8 cellular contexts compared by ENCODE assay signal in genomic region chr3:99817047-99817436, GRCh38. TPM values are rescaled to one million over a fixed set of nuclear protein-coding genes. Genes with fewer than 3 reads are reported as not detected.
A peak's percentile ranks its signal among the peaks of the same experiment; 100 is the strongest.
DNase-seq lines count a peak whose midpoint lies in the region; ATAC-seq and TF ChIP-seq lines count a peak whose summit lies in the region.

No MANE protein-coding gene starts in this region.

- no peak for ATAC-seq in natural killer cell
- no peak for ATAC-seq in GM21786 (IDR thresholded peaks at IDR 0.05; ENCODE audit: unreplicated experiment)

- peak; percentile 10 to 17 for DNase-seq in SHP77 (lab: John Stamatoyannopoulos, UW)
- DNase-seq in SHP77 treated with DMSO at 0.1 percent for 48 hours (lab: John Stamatoyannopoulos, UW), result no peak
- no peak for DNase-seq in SJSA1 (ENCODE audit: low read depth in 1 of 2, low spot score in 2 of 2)
- DNase-seq in endodermal cell, result no peak
- DNase-seq in natural killer cell, result no peak
- no peak for DNase-seq in NCI-H2029 (lab: John Stamatoyannopoulos, UW)
- DNase-seq in NOMO-1 treated with DMSO at 0.1 percent for 48 hours (lab: John Stamatoyannopoulos, UW; ENCODE audit: unreplicated experiment), result no peak

- H3K4me3 ChIP-seq in SJSA1, result peak overlapping the region; percentile 58
- H3K4me3 ChIP-seq in endodermal cell (ENCODE audit: low read length), result peak overlapping the region; percentile 85

- H3K27me3 ChIP-seq in SJSA1 (replicated peaks) (no peaks in the 10 kb centered on the region), endodermal cell (ENCODE audit: control insufficient read depth, insufficient read depth, low read length, poor library complexity, severe bottlenecking) (no peaks in the 10 kb centered on the region)

- H3K27ac Mint-ChIP-seq in endodermal cell (peak overlapping the region; percentile 100), natural killer cell (peak overlapping the region; percentile 99)

- peaks cover 14% of the 10 kb centered on the region for H3K4me1 ChIP-seq in SJSA1 (replicated peaks)
- H3K4me1 ChIP-seq in endodermal cell (ENCODE audit: control insufficient read depth, insufficient read depth, low read length), result peaks cover 6% of the 10 kb centered on the region

- H3K9me3 Mint-ChIP-seq in endodermal cell (no peaks in the 10 kb centered on the region), natural killer cell (no peaks in the 10 kb centered on the region)

- H3K36me3 Mint-ChIP-seq in endodermal cell (ENCODE audit: low read depth) (no peaks in the 10 kb centered on the region), natural killer cell (no peaks in the 10 kb centered on the region)

- peaks cover 8% of the 10 kb centered on the region for H3K4me1 Mint-ChIP-seq in endodermal cell
- peaks cover 25 to 27% of the 10 kb centered on the region in 2 donors for H3K4me1 Mint-ChIP-seq in natural killer cell

- H3K27ac ChIP-seq in SJSA1 (no peak overlapping the region), endodermal cell (ENCODE audit: low read depth, low read length) (no peak overlapping the region)

- WGBS in endodermal cell (ENCODE audit: insufficient coverage in 1 of 2, insufficient read length in 1 of 2), 2 experiments, result 9 to 17% methylated on average over 8 to 15 of the region's 15 CpGs

- peak overlapping the region; percentile 85 for H3K4me3 Mint-ChIP-seq in endodermal cell
- H3K4me3 Mint-ChIP-seq in natural killer cell, result peak overlapping the region; percentile 98

- H3K9me3 ChIP-seq in SJSA1 (replicated peaks), result 0 out of 2 replicates have a peak, but pooled peaks cover 4% of the 10 kb centered on the region
- no peaks in the 10 kb centered on the region for H3K9me3 ChIP-seq in endodermal cell (ENCODE audit: control insufficient read depth, low read length)

- intact Hi-C loops in natural killer cell (cut with micrococcal nuclease), result loop anchor here (1.0 to 10.0 kb wide), 3 partner anchors 443 to 912 kb away; partner anchors contain the start of genes DCBLD2, LNP1, TBC1D23 and TOMM70

- H3K27me3 Mint-ChIP-seq in endodermal cell (ENCODE audit: insufficient read depth) (no peaks in the 10 kb centered on the region), natural killer cell (ENCODE audit: low read depth in 2 of 2) (peaks cover 4 to 6% of the 10 kb centered on the region in 2 donors)

- H3K9ac ChIP-seq in endodermal cell (ENCODE audit: extremely low read depth, low read length, poor library complexity, severe bottlenecking), result peak overlapping the region; percentile 69

- TF ChIP-seq CTCF in endodermal cell (conservative IDR thresholded peaks at IDR 0.05) (no peak), natural killer cell (IDR thresholded peaks at IDR 0.05) (no peak)

- H3K36me3 ChIP-seq in SJSA1, result peaks cover 3% of the 10 kb centered on the region; the same call in 1 of the 2 replicates
- H3K36me3 ChIP-seq in endodermal cell (ENCODE audit: control insufficient read depth, insufficient read depth, low read length), result no peaks in the 10 kb centered on the region

RNA-seq across cellular contexts. Expression of gene CMSS1, which starts 0.6 kb away (rescaled TPM):
- 26.7 and 29.5 TPM in 2 replicates for total RNA-seq in SJSA1 (2014; rRNA removed; shearing (Covaris generic))
- total RNA-seq in endodermal cell (10 to 100 TPM; 48.5 to 50.8 TPM), natural killer cell (10 to 100 TPM in 1 of 3 donors, 1 to 10 TPM in 2; 7.8 to 12.7 (median 9.2) TPM)
- polyA plus RNA-seq in endodermal cell (2013, experiment 1 of 2), result 48.6 TPM
- 40.0 TPM for polyA plus RNA-seq in endodermal cell (2013, experiment 2 of 2)

Comparison
In these comparisons a context has a peak if more than half of its experiments do, and no peak if none do; other contexts are left out.
1. DNase-seq: peak in SHP77 (2 of 2); none in SHP77 treated with DMSO at 0.1 percent for 48 hours (single experiment), SJSA1 (0 of 2), endodermal cell (single experiment), natural killer cell (single experiment), NCI-H2029 (single experiment) and NOMO-1 treated with DMSO at 0.1 percent for 48 hours (single experiment).